Comparison of ENCODE assay signal across 25 cellular contexts in the genomic region with DNA sequence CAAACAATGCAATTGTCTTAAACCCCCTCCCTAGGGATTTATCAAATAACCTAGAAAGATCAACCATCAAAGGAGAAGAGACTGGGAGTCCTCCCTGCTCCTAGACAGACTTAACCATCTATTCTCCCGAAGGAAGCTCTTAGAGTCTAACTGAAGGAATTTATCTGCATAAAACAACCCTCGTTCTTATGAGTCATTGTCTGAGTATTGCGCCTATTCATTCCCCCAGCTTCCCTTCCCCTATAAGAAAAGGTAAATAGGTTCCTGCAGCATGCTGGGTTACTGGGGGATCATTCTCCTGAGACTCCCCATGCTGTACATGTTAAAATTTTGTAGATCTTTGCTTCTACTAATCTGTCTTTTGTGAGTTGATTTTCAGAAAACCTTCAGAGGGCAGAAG.
A peak's percentile ranks its signal among the peaks of the same experiment; 100 is the strongest.
DNase-seq lines count a peak whose midpoint lies in the region; ATAC-seq, FAIRE-seq and TF ChIP-seq lines count a peak whose summit lies in the region.
"Had no signal": no experiment of that assay in that cellular context is flagged by ENCODE, and none has a peak within 500 bp of the region (broad histone marks: within the 10 kb centered on the region; RNA-seq: fewer than 3 reads in every experiment).

No MANE protein-coding gene starts in this region.

- H3K4me1 Mint-ChIP-seq in activated T-helper 2 cell treated with anti-CD3 and anti-CD28 coated beads, Interferon-gamma antibody, Interleukin-2, Interleukin-4, amounts not matched to agents 10 μg/mL and 5 μg/mL and 100 μg/mL, durations not matched to agents 14 hours and 24 hours and 36 hours (ENCODE audit: low read depth), result no peaks in the 10 kb centered on the region
- H3K4me1 Mint-ChIP-seq: activated CD4-positive, alpha-beta T cell treated with anti-CD3 and anti-CD28 coated beads, Interleukin-2, amount 10 ng/mL, durations not matched to agents 24 days and 14 days; activated naive CD8-positive, alpha-beta T cell treated with anti-CD3 and anti-CD28 coated beads, Interleukin-2, amount 10 ng/mL, durations not matched to agents 7 days and 5 days; activated T-helper 17 cell treated with anti-CD3 and anti-CD28 coated beads, Interleukin-2, amount 50 U/mL, for 72 hours; nephron progenitor cell; T-cell had no signal

- intact Hi-C loops in activated T-helper 2 cell treated with anti-CD3 and anti-CD28 coated beads, Interferon-gamma antibody, Interleukin-2, Interleukin-4, amounts not matched to agents 10 μg/mL and 5 μg/mL and 100 μg/mL, durations not matched to agents 14 hours and 24 hours and 36 hours (cut with micrococcal nuclease), result no loop called here
- intact Hi-C loops in esophagus squamous epithelium (cut with DNase I), result no loop called here

- H3K9ac ChIP-seq in HUES64 (ENCODE audit: low read depth, low read length), result no peak overlapping the region
- H3K9ac ChIP-seq: BLaER1 treated with 17β-estradiol and CSF1 and Interleukin-3, amounts not matched to agents 10 nM and 100 nM had no signal

- no peaks in the 10 kb centered on the region for H3K9me3 ChIP-seq in A549
- H3K9me3 ChIP-seq in HUES64 (ENCODE audit: insufficient read depth, low read depth, low read length), result no peaks in the 10 kb centered on the region
- H3K9me3 ChIP-seq in esophagus squamous epithelium, result no peaks in the 10 kb centered on the region
- H3K9me3 ChIP-seq: BLaER1 treated with 17β-estradiol and CSF1 and Interleukin-3, amounts not matched to agents 10 nM and 100 nM; MG63; stomach had no signal

- no peaks in the 10 kb centered on the region for H3K27me3 Mint-ChIP-seq in activated T-helper 2 cell treated with anti-CD3 and anti-CD28 coated beads, Interferon-gamma antibody, Interleukin-2, Interleukin-4, amounts not matched to agents 10 μg/mL and 5 μg/mL and 100 μg/mL, durations not matched to agents 14 hours and 24 hours and 36 hours (ENCODE audit: low read depth)
- H3K27me3 Mint-ChIP-seq: activated CD4-positive, alpha-beta T cell treated with anti-CD3 and anti-CD28 coated beads, Interleukin-2, amount 10 ng/mL, durations not matched to agents 24 days and 14 days; activated naive CD8-positive, alpha-beta T cell treated with anti-CD3 and anti-CD28 coated beads, Interleukin-2, amount 10 ng/mL, durations not matched to agents 7 days and 5 days; progenitor cell of endocrine pancreas; T-cell had no signal

- H3K27ac ChIP-seq in A549, result peak overlapping the region; percentile 55 to 66; a peak in 5 of 6 replicates
- H3K27ac ChIP-seq in HUES64 (ENCODE audit: low read depth, low read length), result peak overlapping the region; percentile 41; the same call in 1 of the 2 replicates
- H3K27ac ChIP-seq in esophagus squamous epithelium, result no peak overlapping the region
- H3K27ac ChIP-seq: 22Rv1; BLaER1 treated with 17β-estradiol and CSF1 and Interleukin-3, amounts not matched to agents 10 nM and 100 nM; cardiac muscle cell; stomach had no signal

- 9% methylated on average over 3 of the region's 3 CpGs for whole genome bisulfite sequencing in A549 (ENCODE audit: missing lambda C conversion rate)
- WGBS in HUES64, result 50% methylated on average over 2 of the region's 3 CpGs
- WGBS in esophagus squamous epithelium, 2 donors, result 36 to 41% methylated on average over 3 of the region's 3 CpGs

- no peak overlapping the region for H3K27ac Mint-ChIP-seq in activated T-helper 2 cell treated with anti-CD3 and anti-CD28 coated beads, Interferon-gamma antibody, Interleukin-2, Interleukin-4, amounts not matched to agents 10 μg/mL and 5 μg/mL and 100 μg/mL, durations not matched to agents 14 hours and 24 hours and 36 hours
- H3K27ac Mint-ChIP-seq: activated CD4-positive, alpha-beta T cell treated with anti-CD3 and anti-CD28 coated beads, Interleukin-2, amount 10 ng/mL, durations not matched to agents 24 days and 14 days; activated naive CD8-positive, alpha-beta T cell treated with anti-CD3 and anti-CD28 coated beads, Interleukin-2, amount 10 ng/mL, durations not matched to agents 7 days and 5 days; activated T-helper 17 cell treated with anti-CD3 and anti-CD28 coated beads, Interleukin-2, amount 50 U/mL, for 72 hours; nephron progenitor cell; progenitor cell of endocrine pancreas; T-cell; type B pancreatic cell had no signal

- no peaks in the 10 kb centered on the region for H3K36me3 ChIP-seq in HUES64 (ENCODE audit: insufficient read depth, low read length)
- H3K36me3 ChIP-seq in bronchial epithelial cell (ENCODE audit: control insufficient read depth, insufficient read depth, low read length), result no peaks in the 10 kb centered on the region
- no peaks in the 10 kb centered on the region for H3K36me3 ChIP-seq in esophagus squamous epithelium
- H3K36me3 ChIP-seq: BLaER1 treated with 17β-estradiol and CSF1 and Interleukin-3, amounts not matched to agents 10 nM and 100 nM; cardiac muscle cell; MG63; stomach had no signal

- no peak for FAIRE-seq in A549 (lab: Jason Lieb, UNC)
- FAIRE-seq in bronchial epithelial cell (lab: Jason Lieb, UNC), result no peak
- FAIRE-seq in HTR-8/SVneo (lab: Jason Lieb, UNC), result no peak
- FAIRE-seq: GM18507 had no signal

- peak overlapping the region; percentile 41; the same call in 2 of the 3 replicates for H3K4me2 ChIP-seq in A549
- H3K4me2 ChIP-seq: BLaER1 treated with 17β-estradiol and CSF1 and Interleukin-3, amounts not matched to agents 10 nM and 100 nM had no signal

- peaks cover 22% of the 10 kb centered on the region for H3K9me3 Mint-ChIP-seq in activated T-helper 2 cell treated with anti-CD3 and anti-CD28 coated beads, Interferon-gamma antibody, Interleukin-2, Interleukin-4, amounts not matched to agents 10 μg/mL and 5 μg/mL and 100 μg/mL, durations not matched to agents 14 hours and 24 hours and 36 hours
- H3K9me3 Mint-ChIP-seq: nephron progenitor cell had no signal

- no peak for TF ChIP-seq EP300 in A549 (IDR thresholded peaks at IDR 0.05)

- no peaks in the 10 kb centered on the region for H3K36me3 Mint-ChIP-seq in activated T-helper 2 cell treated with anti-CD3 and anti-CD28 coated beads, Interferon-gamma antibody, Interleukin-2, Interleukin-4, amounts not matched to agents 10 μg/mL and 5 μg/mL and 100 μg/mL, durations not matched to agents 14 hours and 24 hours and 36 hours (ENCODE audit: low read depth)
- H3K36me3 Mint-ChIP-seq: activated naive CD8-positive, alpha-beta T cell treated with anti-CD3 and anti-CD28 coated beads, Interleukin-2, amount 10 ng/mL, durations not matched to agents 7 days and 5 days; T-cell; type B pancreatic cell had no signal

- POLR2A ChIA-PET in A549 (lab: Yijun Ruan, JAX), result no interaction called here

- CTCF ChIA-PET in A549 (lab: Yijun Ruan, JAX), result interaction anchor here (0.7 to 2.1 kb wide), 3 partner anchors 11 to 22 kb away, joined by 3 to 8 read pairs (median 3); no protein-coding TSS in a partner anchor

- no peak for TF ChIP-seq RAD21 in A549 (conservative IDR thresholded peaks at IDR 0.05 in 1 of 2, IDR thresholded peaks at IDR 0.05 in 1 of 2)

- H3K4me1 ChIP-seq in A549 (peaks cover 9% of the 10 kb centered on the region; the same call in 1 of the 3 replicates), HUES64 (ENCODE audit: insufficient read depth, low read length) (peaks cover 6% of the 10 kb centered on the region; the same call in 1 of the 2 replicates), esophagus squamous epithelium (no peaks in the 10 kb centered on the region)
- H3K4me1 ChIP-seq: BLaER1 treated with 17β-estradiol and CSF1 and Interleukin-3, amounts not matched to agents 10 nM and 100 nM; stomach had no signal

- H3K27me3 ChIP-seq in HUES64 (ENCODE audit: insufficient read depth, low read length) (no peaks in the 10 kb centered on the region), bronchial epithelial cell (ENCODE audit: control insufficient read depth, insufficient read depth, low read length) (no peaks in the 10 kb centered on the region), esophagus squamous epithelium (no peaks in the 10 kb centered on the region)
- H3K27me3 ChIP-seq: BLaER1 treated with 17β-estradiol and CSF1 and Interleukin-3, amounts not matched to agents 10 nM and 100 nM; cardiac muscle cell; MG63; stomach had no signal

- H3K4me3 Mint-ChIP-seq in activated T-helper 2 cell treated with anti-CD3 and anti-CD28 coated beads, Interferon-gamma antibody, Interleukin-2, Interleukin-4, amounts not matched to agents 10 μg/mL and 5 μg/mL and 100 μg/mL, durations not matched to agents 14 hours and 24 hours and 36 hours (ENCODE audit: low read depth), result no peak overlapping the region
- H3K4me3 Mint-ChIP-seq: activated CD4-positive, alpha-beta T cell treated with anti-CD3 and anti-CD28 coated beads, Interleukin-2, amount 10 ng/mL, durations not matched to agents 24 days and 14 days; activated naive CD8-positive, alpha-beta T cell treated with anti-CD3 and anti-CD28 coated beads, Interleukin-2, amount 10 ng/mL, durations not matched to agents 7 days and 5 days; activated T-helper 17 cell treated with anti-CD3 and anti-CD28 coated beads, Interleukin-2, amount 50 U/mL, for 72 hours; nephron progenitor cell; T-cell; type B pancreatic cell had no signal

- TF ChIP-seq CTCF in A549 (IDR thresholded peaks at IDR 0.05) (no peak), bronchial epithelial cell (IDR thresholded peaks at IDR 0.05; ENCODE audit: insufficient read depth, low read length, severe bottlenecking) (no peak), esophagus squamous epithelium (IDR thresholded peaks at IDR 0.05) (no peak)

- H3K4me3 ChIP-seq in A549 (no peak overlapping the region), HUES64 (ENCODE audit: low read length) (no peak overlapping the region), bronchial epithelial cell (ENCODE audit: low read depth, low read length) (no peak overlapping the region), esophagus squamous epithelium (no peak overlapping the region)
- H3K4me3 ChIP-seq: BLaER1 treated with 17β-estradiol and CSF1 and Interleukin-3, amounts not matched to agents 10 nM and 100 nM; cardiac muscle cell; MG63; stomach had no signal

- DNase-seq in A549 (ENCODE audit: low read depth in 1 of 2, low spot score in 1 of 2), result peak in 1 of 2 experiments; percentile 43
- peak; percentile 74 for DNase-seq in bronchial epithelial cell (ENCODE audit: low read depth)
- peak; percentile 45 for DNase-seq in kidney glomerular epithelial cell (lab: John Stamatoyannopoulos, UW)
- no peak for DNase-seq in activated T-helper 2 cell treated with anti-CD3 and anti-CD28 coated beads, Interferon-gamma antibody, Interleukin-2, Interleukin-4, amounts not matched to agents 10 μg/mL and 5 μg/mL and 100 μg/mL, durations not matched to agents 14 hours and 24 hours and 36 hours (ENCODE audit: low spot score)
- DNase-seq in GM19240 (ENCODE audit: insufficient read length, low spot score), result no peak
- DNase-seq in esophagus squamous epithelium (lab: John Stamatoyannopoulos, UW), result no peak
- DNase-seq in HTR-8/SVneo (ENCODE audit: insufficient read length, low spot score), result no peak
- DNase-seq: activated CD4-positive, alpha-beta T cell treated with anti-CD3 and anti-CD28 coated beads, Interleukin-2, amount 10 ng/mL, durations not matched to agents 24 days and 14 days; activated naive CD8-positive, alpha-beta T cell treated with anti-CD3 and anti-CD28 coated beads, Interleukin-2, amount 10 ng/mL, durations not matched to agents 7 days and 5 days; MG63; NCI-H1436 treated with DMSO at 0.1 percent for 48 hours; NCI-H748 treated with DMSO at 0.1 percent for 48 hours; nephron progenitor cell; SIG-M5; stimulated activated CD4-positive, alpha-beta T cell treated with anti-CD3 and anti-CD28 coated beads, Interleukin-4, amount 100 ng/mL, for 1 hour; stomach; T-cell had no signal

- TF ChIP-seq POLR2A in A549 (IDR thresholded peaks at IDR 0.05; ENCODE audit: low read length) (no peak), esophagus squamous epithelium (IDR thresholded peaks at IDR 0.05) (no peak)

- peak in 1 of 2 experiments; percentile 77; a peak in 4 of 6 replicates for ATAC-seq in A549
- ATAC-seq: activated T-helper 17 cell treated with anti-CD3 and anti-CD28 coated beads, Interleukin-2, amount 50 U/mL, for 72 hours; T-cell had no signal

Comparison
In these comparisons a context has a peak if more than half of its experiments do, and no peak if none do; other contexts are left out.
1. DNase-seq: peak in bronchial epithelial cell (single experiment) and kidney glomerular epithelial cell (single experiment); none in activated T-helper 2 cell treated with anti-CD3 and anti-CD28 coated beads, Interferon-gamma antibody, Interleukin-2, Interleukin-4, amounts not matched to agents 10 μg/mL and 5 μg/mL and 100 μg/mL, durations not matched to agents 14 hours and 24 hours and 36 hours (single experiment), GM19240 (single experiment), esophagus squamous epithelium (single experiment) and HTR-8/SVneo (single experiment).
2. H3K27ac ChIP-seq: peak in A549 (2 of 2) and HUES64 (single experiment); none in esophagus squamous epithelium (0 of 4).